In genomic region chr1:6603851-6604558, GRCh38 we compare ENCODE assay signal across 9 cellular contexts. TPM values are rescaled to one million over a fixed set of nuclear protein-coding genes. Genes with fewer than 3 reads are reported as not detected.
A peak's percentile ranks its signal among the peaks of the same experiment; 100 is the strongest.
DNase-seq lines count a peak whose midpoint lies in the region; ATAC-seq lines count a peak whose summit lies in the region.
"Had no signal": no experiment of that assay in that cellular context is flagged by ENCODE, and none has a peak within 500 bp of the region (broad histone marks: within the 10 kb centered on the region; RNA-seq: fewer than 3 reads in every experiment).

No MANE protein-coding gene starts in this region.

- H3K27me3 Mint-ChIP-seq in activated naive CD4-positive, alpha-beta T cell treated with anti-CD3 and anti-CD28 coated beads, Interleukin-2, amount 10 ng/mL, durations not matched to agents 7 days and 5 days = peaks cover 6% of the 10 kb centered on the region

- ATAC-seq in Right ventricle myocardium inferior (peak; percentile 37), HG03457 (IDR thresholded peaks at IDR 0.05; ENCODE audit: unreplicated experiment) (no peak)

- H3K9me3 Mint-ChIP-seq in activated naive CD4-positive, alpha-beta T cell treated with anti-CD3 and anti-CD28 coated beads, Interleukin-2, amount 10 ng/mL, durations not matched to agents 7 days and 5 days = no peaks in the 10 kb centered on the region

- CTCF ChIA-PET in activated naive CD4-positive, alpha-beta T cell treated with anti-CD3 and anti-CD28 coated beads, Interleukin-2, amount 10 ng/mL, durations not matched to agents 7 days and 5 days (lab: Charles Lee) = interaction anchor here (0.6 to 1.8 kb wide), 3 partner anchors 31 to 114 kb away, joined by 3 to 6 read pairs (median 3); no protein-coding TSS in a partner anchor

- peak; percentile 72 for DNase-seq in activated effector memory CD4-positive, alpha-beta T cell treated with anti-CD3 and anti-CD28 coated beads, Interleukin-2, amount 50 U/mL, for 16 hours
- DNase-seq in activated effector memory CD4-positive, alpha-beta T cell treated with Interleukin-2 at 50 U/mL for 16 hours = no peak
- DNase-seq in activated naive CD4-positive, alpha-beta T cell treated with anti-CD3 and anti-CD28 coated beads, Interleukin-2, amount 10 ng/mL, durations not matched to agents 7 days and 5 days = peak; percentile 53
- DNase-seq in Right ventricle myocardium inferior (ENCODE audit: missing footprints) (peak; percentile 86), nucleus accumbens (lab: John Stamatoyannopoulos, UW) (peak in 43 of 56 donors; percentile 31 to 81 (median 54)), OCI-M1 (lab: John Stamatoyannopoulos, UW) (no peak), COLO668 (lab: John Stamatoyannopoulos, UW; ENCODE audit: unreplicated experiment) (no peak)

- intact Hi-C loops in Right ventricle myocardium inferior (cut with DNase I) = loop anchor here (1.0 kb wide), 1 partner anchor 9 kb away; the partner anchor contains the start of gene PHF13

- H3K36me3 Mint-ChIP-seq in activated naive CD4-positive, alpha-beta T cell treated with anti-CD3 and anti-CD28 coated beads, Interleukin-2, amount 10 ng/mL, durations not matched to agents 7 days and 5 days = peaks cover 9% of the 10 kb centered on the region

- H3K4me3 Mint-ChIP-seq in activated naive CD4-positive, alpha-beta T cell treated with anti-CD3 and anti-CD28 coated beads, Interleukin-2, amount 10 ng/mL, durations not matched to agents 7 days and 5 days = peak overlapping the region; percentile 76

- peak overlapping the region; percentile 99 for H3K27ac Mint-ChIP-seq in activated naive CD4-positive, alpha-beta T cell treated with anti-CD3 and anti-CD28 coated beads, Interleukin-2, amount 10 ng/mL, durations not matched to agents 7 days and 5 days

- H3K4me1 Mint-ChIP-seq in activated naive CD4-positive, alpha-beta T cell treated with anti-CD3 and anti-CD28 coated beads, Interleukin-2, amount 10 ng/mL, durations not matched to agents 7 days and 5 days = peaks cover 31% of the 10 kb centered on the region

RNA-seq across cellular contexts. Expression of gene KLHL21, which starts 1.3 kb away (rescaled TPM):
- 102 TPM for total RNA-seq in Right ventricle myocardium inferior

RNA-seq across cellular contexts. Expression of gene PHF13, which starts 9.5 kb away (rescaled TPM):
- total RNA-seq in Right ventricle myocardium inferior = 8.0 TPM

RNA-seq across cellular contexts. Expression of gene THAP3, which starts 20.7 kb away (rescaled TPM):
- total RNA-seq in Right ventricle myocardium inferior = 12.5 TPM

RNA-seq across cellular contexts. Expression of gene ZBTB48, which starts 24.2 kb away (rescaled TPM):
- total RNA-seq in Right ventricle myocardium inferior = 15.1 TPM

RNA-seq across cellular contexts. Expression of gene TAS1R1, which starts 48.9 kb away (rescaled TPM):
- not detected for total RNA-seq in Right ventricle myocardium inferior
- total RNA-seq: kidney epithelial cell had no signal

Comparison
In these comparisons a context has a peak if more than half of its experiments do, and no peak if none do; other contexts are left out.
1. DNase-seq: peak in activated effector memory CD4-positive, alpha-beta T cell treated with anti-CD3 and anti-CD28 coated beads, Interleukin-2, amount 50 U/mL, for 16 hours (single experiment), activated naive CD4-positive, alpha-beta T cell treated with anti-CD3 and anti-CD28 coated beads, Interleukin-2, amount 10 ng/mL, durations not matched to agents 7 days and 5 days (single experiment), Right ventricle myocardium inferior (single experiment) and nucleus accumbens (43 of 56); none in activated effector memory CD4-positive, alpha-beta T cell treated with Interleukin-2 at 50 U/mL for 16 hours (single experiment), OCI-M1 (single experiment) and COLO668 (single experiment).